In the genomic region with DNA sequence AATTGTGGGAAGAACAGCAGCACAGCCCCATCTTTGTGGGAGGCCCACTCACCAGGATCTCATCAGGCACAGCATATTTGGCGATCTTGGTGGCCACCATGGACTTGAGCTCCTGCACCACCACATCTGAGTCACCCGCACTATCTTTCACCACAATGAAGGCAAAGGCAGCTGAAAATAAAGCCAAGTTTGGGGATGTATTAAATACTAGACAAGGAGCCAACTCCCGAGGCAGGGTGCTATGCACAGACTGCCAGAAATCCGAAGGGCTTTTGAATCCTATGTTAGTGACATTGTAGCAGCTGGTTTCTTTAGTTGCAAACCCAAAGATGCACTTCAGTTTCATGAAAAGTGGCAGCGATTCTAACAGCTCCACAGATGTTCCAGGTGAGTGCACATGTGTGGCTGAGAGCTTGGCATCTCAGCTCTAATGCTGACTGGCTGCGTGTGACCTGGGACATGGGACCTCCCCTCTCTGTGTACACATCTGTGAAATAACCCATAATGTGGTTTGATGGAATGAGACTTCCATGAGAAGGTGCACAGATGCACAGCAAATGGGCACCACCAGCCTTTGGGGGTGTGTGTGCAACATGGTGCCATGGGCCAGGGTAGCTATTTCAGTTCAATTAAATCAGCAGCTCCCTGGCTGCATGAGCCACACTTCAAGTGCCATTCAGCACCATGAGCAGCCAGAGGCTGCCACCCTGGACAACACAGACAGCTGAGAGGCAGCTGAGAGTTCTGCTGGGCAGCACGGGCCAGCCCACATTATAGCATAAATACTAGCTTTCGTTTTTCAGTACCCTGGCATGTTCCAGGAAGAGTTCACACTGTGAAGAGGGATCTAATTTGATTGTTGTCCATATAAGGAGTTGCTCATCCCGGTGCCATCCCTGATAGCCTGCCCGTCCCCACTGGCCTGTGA, we compare ENCODE assay signal across 13 cellular contexts. TPM values are rescaled to one million over a fixed set of nuclear protein-coding genes. Genes with fewer than 3 reads are reported as not detected.
DNase-seq lines count a peak whose midpoint lies in the region; TF ChIP-seq lines count a peak whose summit lies in the region.
"Had no signal": no experiment of that assay in that cellular context is flagged by ENCODE, and none has a peak within 500 bp of the region (broad histone marks: within the 10 kb centered on the region; RNA-seq: fewer than 3 reads in every experiment).

No MANE protein-coding gene starts in this region.

- no peak overlapping the region for H3K27ac ChIP-seq in endodermal cell (ENCODE audit: low read depth, low read length)
- H3K27ac ChIP-seq: hepatocyte, ovary had no signal

- H3K4me3 ChIP-seq in endodermal cell (ENCODE audit: low read length) = no peak overlapping the region
- H3K4me3 ChIP-seq: hepatocyte, lung, ovary had no signal

- no peak overlapping the region for H3K9ac ChIP-seq in endodermal cell (ENCODE audit: extremely low read depth, low read length, poor library complexity, severe bottlenecking)

- H3K4me1 ChIP-seq in endodermal cell (ENCODE audit: control insufficient read depth, insufficient read depth, low read length) = no peaks in the 10 kb centered on the region

- DNase-seq in DMS79 (lab: John Stamatoyannopoulos, UW) (peak; percentile 83), NCI-H510A treated with DMSO at 0.1 percent for 48 hours (lab: John Stamatoyannopoulos, UW) (peak; percentile 94), endodermal cell (peak; percentile 28), myocyte (ENCODE audit: low read depth) (peak; percentile 72), NCI-H1694 (lab: John Stamatoyannopoulos, UW) (no peak), ecto neural progenitor cell (ENCODE audit: low spot score) (no peak)
- DNase-seq in stimulated activated naive CD4-positive, alpha-beta T cell (lab: John Stamatoyannopoulos, UW) = no peak
- no peak for DNase-seq in activated T-helper 2 cell treated with anti-CD3 and anti-CD28 coated beads, Interferon-gamma antibody, Interleukin-2, Interleukin-4, amounts not matched to agents 10 μg/mL and 5 μg/mL and 100 μg/mL, durations not matched to agents 14 hours and 24 hours and 36 hours (ENCODE audit: low spot score)
- DNase-seq: AML-193, NCI-H774 had no signal

- no peaks in the 10 kb centered on the region for H3K36me3 ChIP-seq in endodermal cell (ENCODE audit: control insufficient read depth, insufficient read depth, low read length)
- H3K36me3 ChIP-seq: ovary had no signal

- H3K9me3 Mint-ChIP-seq in endodermal cell = no peaks in the 10 kb centered on the region
- no peaks in the 10 kb centered on the region for H3K9me3 Mint-ChIP-seq in activated T-helper 2 cell treated with anti-CD3 and anti-CD28 coated beads, Interferon-gamma antibody, Interleukin-2, Interleukin-4, amounts not matched to agents 10 μg/mL and 5 μg/mL and 100 μg/mL, durations not matched to agents 14 hours and 24 hours and 36 hours

- H3K4me1 Mint-ChIP-seq in endodermal cell = no peaks in the 10 kb centered on the region
- H3K4me1 Mint-ChIP-seq in activated T-helper 2 cell treated with anti-CD3 and anti-CD28 coated beads, Interferon-gamma antibody, Interleukin-2, Interleukin-4, amounts not matched to agents 10 μg/mL and 5 μg/mL and 100 μg/mL, durations not matched to agents 14 hours and 24 hours and 36 hours (ENCODE audit: low read depth) = no peaks in the 10 kb centered on the region

- TF ChIP-seq CTCF in endodermal cell (conservative IDR thresholded peaks at IDR 0.05) = no peak

- no peak overlapping the region for H3K27ac Mint-ChIP-seq in endodermal cell
- no peak overlapping the region for H3K27ac Mint-ChIP-seq in activated T-helper 2 cell treated with anti-CD3 and anti-CD28 coated beads, Interferon-gamma antibody, Interleukin-2, Interleukin-4, amounts not matched to agents 10 μg/mL and 5 μg/mL and 100 μg/mL, durations not matched to agents 14 hours and 24 hours and 36 hours

- no peak overlapping the region for H3K4me3 Mint-ChIP-seq in endodermal cell
- H3K4me3 Mint-ChIP-seq in activated T-helper 2 cell treated with anti-CD3 and anti-CD28 coated beads, Interferon-gamma antibody, Interleukin-2, Interleukin-4, amounts not matched to agents 10 μg/mL and 5 μg/mL and 100 μg/mL, durations not matched to agents 14 hours and 24 hours and 36 hours (ENCODE audit: low read depth) = no peak overlapping the region

- H3K27me3 ChIP-seq in endodermal cell (ENCODE audit: control insufficient read depth, insufficient read depth, low read length, poor library complexity, severe bottlenecking) = no peaks in the 10 kb centered on the region
- H3K27me3 ChIP-seq: hepatocyte, ovary had no signal

- no peaks in the 10 kb centered on the region for H3K9me3 ChIP-seq in endodermal cell (ENCODE audit: control insufficient read depth, low read length)
- H3K9me3 ChIP-seq: ovary had no signal

- H3K36me3 Mint-ChIP-seq in endodermal cell (ENCODE audit: low read depth) = no peaks in the 10 kb centered on the region
- H3K36me3 Mint-ChIP-seq in activated T-helper 2 cell treated with anti-CD3 and anti-CD28 coated beads, Interferon-gamma antibody, Interleukin-2, Interleukin-4, amounts not matched to agents 10 μg/mL and 5 μg/mL and 100 μg/mL, durations not matched to agents 14 hours and 24 hours and 36 hours (ENCODE audit: low read depth) = peaks cover 4% of the 10 kb centered on the region

- WGBS in endodermal cell (ENCODE audit: insufficient coverage in 1 of 2, insufficient read length in 1 of 2), 2 experiments = 83 to 88% methylated on average over 6 to 10 of the region's 10 CpGs

- intact Hi-C loops in activated T-helper 2 cell treated with anti-CD3 and anti-CD28 coated beads, Interferon-gamma antibody, Interleukin-2, Interleukin-4, amounts not matched to agents 10 μg/mL and 5 μg/mL and 100 μg/mL, durations not matched to agents 14 hours and 24 hours and 36 hours (cut with micrococcal nuclease) = no loop called here

- H3K27me3 Mint-ChIP-seq in endodermal cell (ENCODE audit: insufficient read depth) = peaks cover 5% of the 10 kb centered on the region
- H3K27me3 Mint-ChIP-seq in activated T-helper 2 cell treated with anti-CD3 and anti-CD28 coated beads, Interferon-gamma antibody, Interleukin-2, Interleukin-4, amounts not matched to agents 10 μg/mL and 5 μg/mL and 100 μg/mL, durations not matched to agents 14 hours and 24 hours and 36 hours (ENCODE audit: low read depth) = no peaks in the 10 kb centered on the region

RNA-seq across cellular contexts. Expression of a gene that starts 16.9 kb away (rescaled TPM):
- total RNA-seq in endodermal cell = 10 to 100 TPM; 60.2 to 65.6 TPM
- polyA plus RNA-seq in endodermal cell (2013, experiment 1 of 2) = 76.8 TPM
- polyA plus RNA-seq in endodermal cell (2013, experiment 2 of 2) = 70.0 TPM
- total RNA-seq in myocyte = 59.8 and 70.5 TPM in 2 replicates
- 75.1 TPM for polyA plus RNA-seq in myocyte (2012)
- total RNA-seq in activated T-helper 2 cell treated with anti-CD3 and anti-CD28 coated beads, Interferon-gamma antibody, Interleukin-2, Interleukin-4, amounts not matched to agents 10 μg/mL and 5 μg/mL and 100 μg/mL, durations not matched to agents 14 hours and 24 hours and 36 hours = 48.5 and 48.8 TPM in 2 replicates

RNA-seq across cellular contexts. Expression of a gene that starts 48.5 kb away (rescaled TPM):
- total RNA-seq in endodermal cell (under 1 TPM in 1 of 2 donors, not detected in 1; 0.22 TPM), myocyte (0.88 and 1.3 TPM in 2 replicates)
- 0.68 TPM for polyA plus RNA-seq in endodermal cell (2013, experiment 1 of 2)
- polyA plus RNA-seq in endodermal cell (2013, experiment 2 of 2) = 0.50 TPM
- 0.16 TPM for polyA plus RNA-seq in myocyte (2012)
- total RNA-seq in activated T-helper 2 cell treated with anti-CD3 and anti-CD28 coated beads, Interferon-gamma antibody, Interleukin-2, Interleukin-4, amounts not matched to agents 10 μg/mL and 5 μg/mL and 100 μg/mL, durations not matched to agents 14 hours and 24 hours and 36 hours = 15.1 and 15.5 TPM in 2 replicates

Comparison
In these comparisons a context has a peak if more than half of its experiments do, and no peak if none do; other contexts are left out.
1. DNase-seq: peak in DMS79 (single experiment), NCI-H510A treated with DMSO at 0.1 percent for 48 hours (single experiment), endodermal cell (single experiment) and myocyte (single experiment); none in NCI-H1694 (single experiment), stimulated activated naive CD4-positive, alpha-beta T cell (0 of 6), activated T-helper 2 cell treated with anti-CD3 and anti-CD28 coated beads, Interferon-gamma antibody, Interleukin-2, Interleukin-4, amounts not matched to agents 10 μg/mL and 5 μg/mL and 100 μg/mL, durations not matched to agents 14 hours and 24 hours and 36 hours (single experiment) and ecto neural progenitor cell (single experiment).